Comparison of ENCODE assay signal across 31 cellular contexts in the genomic region with DNA sequence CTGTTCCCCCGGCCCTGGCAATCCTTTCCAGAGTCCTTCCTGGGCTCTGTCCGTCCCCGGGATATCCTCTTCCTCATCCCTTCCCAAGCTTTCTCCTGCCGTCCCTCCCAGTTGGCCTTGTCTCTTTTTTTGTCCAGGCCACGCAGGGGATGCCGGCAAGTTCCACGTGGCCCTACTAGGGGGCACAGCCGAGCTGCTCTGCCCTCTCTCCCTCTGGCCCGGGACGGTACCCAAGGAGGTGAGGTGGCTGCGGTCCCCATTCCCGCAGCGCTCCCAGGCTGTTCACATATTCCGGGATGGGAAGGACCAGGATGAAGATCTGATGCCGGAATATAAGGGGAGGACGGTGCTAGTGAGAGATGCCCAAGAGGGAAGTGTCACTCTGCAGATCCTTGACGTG. TPM values are rescaled to one million over a fixed set of nuclear protein-coding genes. Genes with fewer than 3 reads are reported as not detected.
"Had no signal": no experiment of that assay in that cellular context is flagged by ENCODE, and none has a peak within 500 bp of the region (broad histone marks: within the 10 kb centered on the region; RNA-seq: fewer than 3 reads in every experiment).

No MANE protein-coding gene starts in this region.

- H3K9me3 ChIP-seq: esophagus muscularis mucosa, gastroesophageal sphincter, heart left ventricle, mucosa of descending colon, psoas muscle, sigmoid colon, stomach, thyroid gland, vagina had no signal

- H3K36me3 ChIP-seq: neural progenitor cell, vagina had no signal

- H3K27me3 ChIP-seq: esophagus muscularis mucosa, foreskin keratinocyte, gastroesophageal sphincter, heart left ventricle, hepatocyte, neural progenitor cell, sigmoid colon, stomach, thyroid gland, vagina had no signal

- DNase-seq: cortex of kidney; effector memory CD8-positive, alpha-beta T cell; foreskin keratinocyte; heart left ventricle; mucosa of descending colon; naive thymus-derived CD4-positive, alpha-beta T cell; nucleus accumbens; right cardiac atrium; sigmoid colon; stimulated activated CD4-positive, alpha-beta T cell treated with anti-CD3 and anti-CD28 coated beads, Interleukin-2, amount 100 ng/mL, for 24 hours; stimulated activated CD4-positive, alpha-beta T cell treated with anti-CD3 and anti-CD28 coated beads, Interleukin-4, amount 100 ng/mL, for 24 hours; stimulated activated naive CD4-positive, alpha-beta T cell treated with Interleukin-2 at 50 U/mL for 16 hours; stomach; thyroid gland; trophoblast cell had no signal

- H3K4me1 ChIP-seq: esophagus muscularis mucosa, foreskin keratinocyte, gastroesophageal sphincter, heart left ventricle, psoas muscle, sigmoid colon, stomach, thyroid gland, vagina had no signal

- H3K4me3 ChIP-seq: esophagus muscularis mucosa, gastroesophageal sphincter, heart left ventricle, hepatocyte, lung, mucosa of descending colon, neural progenitor cell, psoas muscle, sigmoid colon, stomach, thyroid gland, vagina had no signal

- H3K9me3 Mint-ChIP-seq: effector memory CD8-positive, alpha-beta T cell; memory B cell; mesothelial cell of epicardium; naive thymus-derived CD4-positive, alpha-beta T cell; nephron; stimulated activated effector memory CD8-positive, alpha-beta T cell treated with anti-CD3 and anti-CD28 coated beads, Interleukin-12 subunit alpha, Interleukin-12 subunit beta, amount 100 ng/mL, for 72 hours had no signal

- H3K27ac ChIP-seq: epithelial cell of prostate, esophagus muscularis mucosa, foreskin keratinocyte, gastroesophageal sphincter, heart left ventricle, hepatocyte, psoas muscle, sigmoid colon, stomach, thyroid gland, vagina had no signal

- H2AFZ ChIP-seq: hepatocyte, neural progenitor cell had no signal

- H3K4me2 ChIP-seq: hepatocyte, neural progenitor cell had no signal

- H3K27me3 Mint-ChIP-seq: effector memory CD8-positive, alpha-beta T cell; memory B cell; naive thymus-derived CD4-positive, alpha-beta T cell had no signal

- H3K4me3 Mint-ChIP-seq: effector memory CD8-positive, alpha-beta T cell; memory B cell; mesothelial cell of epicardium; naive thymus-derived CD4-positive, alpha-beta T cell; nephron; neural progenitor cell; stimulated activated effector memory CD8-positive, alpha-beta T cell treated with anti-CD3 and anti-CD28 coated beads, Interleukin-12 subunit alpha, Interleukin-12 subunit beta, amount 100 ng/mL, for 72 hours had no signal

- H3K27ac Mint-ChIP-seq: effector memory CD8-positive, alpha-beta T cell; memory B cell; mesothelial cell of epicardium; naive thymus-derived CD4-positive, alpha-beta T cell; nephron; stimulated activated effector memory CD8-positive, alpha-beta T cell treated with anti-CD3 and anti-CD28 coated beads, Interleukin-12 subunit alpha, Interleukin-12 subunit beta, amount 100 ng/mL, for 72 hours had no signal

- H3K79me2 ChIP-seq: hepatocyte had no signal

- H3K4me1 Mint-ChIP-seq: naive thymus-derived CD4-positive, alpha-beta T cell; stimulated activated effector memory CD8-positive, alpha-beta T cell treated with anti-CD3 and anti-CD28 coated beads, Interleukin-12 subunit alpha, Interleukin-12 subunit beta, amount 100 ng/mL, for 72 hours had no signal

- FAIRE-seq: keratinocyte had no signal

- H3K36me3 Mint-ChIP-seq: stimulated activated effector memory CD8-positive, alpha-beta T cell treated with anti-CD3 and anti-CD28 coated beads, Interleukin-12 subunit alpha, Interleukin-12 subunit beta, amount 100 ng/mL, for 72 hours had no signal

- H3K9ac ChIP-seq: neural progenitor cell had no signal

RNA-seq across cellular contexts. Expression of gene TMEM269, which starts 45.8 kb away (rescaled TPM):
- total RNA-seq: dermis microvascular lymphatic vessel endothelial cell, foreskin keratinocyte, mucosa of descending colon, renal cortical epithelial cell, sigmoid colon, vagina had no signal
- polyA plus RNA-seq: heart left ventricle; liver; naive thymus-derived CD4-positive, alpha-beta T cell; right cardiac atrium had no signal
